25 cellular contexts compared by ENCODE assay signal in the genomic region with DNA sequence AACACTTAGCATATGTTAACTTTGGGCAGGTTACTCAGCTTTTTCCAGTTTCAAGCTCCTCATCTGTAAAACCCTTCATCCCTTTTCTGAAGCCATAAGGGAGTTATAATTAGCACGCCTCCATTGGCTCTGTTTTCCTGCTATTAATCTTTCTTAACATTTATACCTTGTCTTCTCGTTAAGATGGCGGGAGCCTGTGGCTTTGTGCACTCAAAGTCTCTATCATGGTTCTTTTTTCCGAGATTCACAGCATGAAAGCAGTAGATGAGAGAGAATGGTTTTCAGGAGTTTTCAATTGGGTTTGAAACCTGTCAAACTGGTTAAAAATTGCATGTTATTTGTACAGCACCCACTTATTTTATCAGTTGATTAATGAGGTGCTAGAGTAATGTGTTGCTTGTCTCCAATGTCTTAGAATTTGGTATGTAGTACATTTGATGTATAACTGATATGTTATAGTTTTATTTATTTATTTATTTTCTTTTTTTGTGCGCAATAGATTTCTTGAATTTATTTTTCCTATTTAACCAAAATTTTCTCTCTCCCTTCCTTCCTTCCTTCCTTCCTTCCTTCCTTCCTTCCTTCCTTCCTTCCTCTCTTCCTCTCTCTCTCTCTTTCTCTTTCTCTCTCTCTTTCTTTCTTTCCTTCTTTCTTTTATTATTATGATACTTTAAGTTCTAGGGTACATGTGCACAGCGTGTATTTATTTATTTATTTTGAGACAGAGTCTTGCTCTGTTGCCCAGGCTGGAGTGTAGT.
DNase-seq lines count a peak whose midpoint lies in the region; FAIRE-seq and TF ChIP-seq lines count a peak whose summit lies in the region.
"Had no signal": no experiment of that assay in that cellular context is flagged by ENCODE, and none has a peak within 500 bp of the region (broad histone marks: within the 10 kb centered on the region; RNA-seq: fewer than 3 reads in every experiment).

No MANE protein-coding gene starts in this region.

- no peak overlapping the region for H3K27ac Mint-ChIP-seq in T-helper 2 cell treated with Interferon-gamma antibody and Interleukin-4, amounts not matched to agents 5 μg/mL and 100 μg/mL, for 36 hours
- H3K27ac Mint-ChIP-seq: H9 had no signal

- H2AK5ac ChIP-seq in mesendoderm (ENCODE audit: low read length) = no peak overlapping the region

- TF ChIP-seq CTCF in brain microvascular endothelial cell (IDR thresholded peaks at IDR 0.05; ENCODE audit: low read depth, low read length, missing control alignments) (no peak), smooth muscle cell (IDR thresholded peaks at IDR 0.05; ENCODE audit: borderline replicate concordance, insufficient read depth, poor library complexity, severe bottlenecking) (no peak)

- H3K23ac ChIP-seq in mesendoderm (ENCODE audit: low read length) = no peak overlapping the region

- H2BK15ac ChIP-seq in mesendoderm (replicated peaks; ENCODE audit: low read depth) = no peak overlapping the region

- FAIRE-seq in RCC 7860 (lab: Jason Lieb, UNC) = no peak
- FAIRE-seq: G401.6, GM18507, HTR-8/SVneo had no signal

- H2BK120ac ChIP-seq in mesendoderm (ENCODE audit: low read depth, low read length) = no peak overlapping the region

- H3K56ac ChIP-seq in mesendoderm (ENCODE audit: low read length) = no peak overlapping the region

- no peak overlapping the region for H3K4me2 ChIP-seq in mesendoderm (ENCODE audit: low read length)
- H3K4me2 ChIP-seq in smooth muscle cell = peak overlapping the region; percentile 16

- H2AFZ ChIP-seq in smooth muscle cell (ENCODE audit: low read depth) = peak overlapping the region; percentile 50

- H3K9ac ChIP-seq in mesendoderm (ENCODE audit: low read length) = no peak overlapping the region
- peak overlapping the region; percentile 76 for H3K9ac ChIP-seq in smooth muscle cell (ENCODE audit: low read depth)

- H3K27me3 ChIP-seq in brain microvascular endothelial cell (replicated peaks) (no peaks in the 10 kb centered on the region), mesendoderm (ENCODE audit: insufficient read depth, low read length, poor library complexity) (no peaks in the 10 kb centered on the region), smooth muscle cell (ENCODE audit: low read depth) (no peaks in the 10 kb centered on the region)
- H3K27me3 ChIP-seq: cardiac muscle cell, tibial nerve had no signal

- H3K79me2 ChIP-seq in mesendoderm (ENCODE audit: control insufficient read depth, insufficient read depth, low read length) = no peaks in the 10 kb centered on the region
- no peaks in the 10 kb centered on the region for H3K79me2 ChIP-seq in smooth muscle cell (ENCODE audit: low read depth)

- no peaks in the 10 kb centered on the region for H3K79me1 ChIP-seq in mesendoderm (ENCODE audit: low read length)

- no peak overlapping the region for H4K5ac ChIP-seq in mesendoderm (ENCODE audit: low read length)

- H3K27ac ChIP-seq in brain microvascular endothelial cell (peak overlapping the region; percentile 85), mesendoderm (ENCODE audit: low read depth, low read length) (no peak overlapping the region), smooth muscle cell (ENCODE audit: low read depth) (peak overlapping the region; percentile 96)
- H3K27ac ChIP-seq: 22Rv1, cardiac muscle cell had no signal

- H3K4me3 Mint-ChIP-seq in T-helper 2 cell treated with Interferon-gamma antibody and Interleukin-4, amounts not matched to agents 5 μg/mL and 100 μg/mL, for 36 hours = no peak overlapping the region
- H3K4me3 Mint-ChIP-seq: CD8-positive, alpha-beta memory T cell; H9 had no signal

- H3K36me3 ChIP-seq in brain microvascular endothelial cell (replicated peaks) (no peaks in the 10 kb centered on the region), mesendoderm (ENCODE audit: control insufficient read depth, insufficient read depth, low read length) (no peaks in the 10 kb centered on the region), smooth muscle cell (ENCODE audit: low read depth) (no peaks in the 10 kb centered on the region)
- H3K36me3 ChIP-seq: cardiac muscle cell, tibial nerve had no signal

- DNase-seq in NCI-H1417 (lab: John Stamatoyannopoulos, UW) (peak in 2 of 3 experiments; percentile 12 to 68), NCI-H1417 treated with DMSO at 0.1 percent for 48 hours (lab: John Stamatoyannopoulos, UW) (no peak), brain microvascular endothelial cell (no peak), mesendoderm (no peak), smooth muscle cell (lab: John Stamatoyannopoulos, UW; ENCODE audit: unreplicated experiment) (no peak), RCC 7860 (ENCODE audit: low spot score) (no peak), A172 (ENCODE audit: low spot score) (no peak)
- no peak for DNase-seq in T-helper 2 cell treated with Interferon-gamma antibody and Interleukin-4, amounts not matched to agents 5 μg/mL and 100 μg/mL, for 36 hours (ENCODE audit: low spot score)
- DNase-seq: activated naive CD4-positive, alpha-beta T cell treated with Interleukin-2 at 50 U/mL for 16 hours; activated T-cell treated with anti-CD3 and anti-CD28 coated beads, Interleukin-2, amount 50 U/mL, for 1 hour; CD8-positive, alpha-beta memory T cell; H9; Karpas-422; mucosa of descending colon; NCI-H2029; NCI-H510A treated with DMSO at 0.1 percent for 48 hours; stimulated activated CD4-positive, alpha-beta T cell treated with anti-CD3 and anti-CD28 coated beads, Interleukin-4, amount 100 ng/mL, for 24 hours; stimulated activated naive CD4-positive, alpha-beta T cell treated with Interleukin-2 at 50 U/mL for 16 hours; SW 1271 had no signal

- WGBS in mesendoderm (ENCODE audit: extremely low coverage, insufficient coverage, low lambda C conversion rate) = no CpG with 5 or more reads among the region's 6 CpGs
- WGBS in smooth muscle cell (ENCODE audit: low lambda C conversion rate) = 79% methylated on average over 6 of the region's 6 CpGs

- no peaks in the 10 kb centered on the region for H3K36me3 Mint-ChIP-seq in T-helper 2 cell treated with Interferon-gamma antibody and Interleukin-4, amounts not matched to agents 5 μg/mL and 100 μg/mL, for 36 hours (ENCODE audit: low read depth)
- H3K36me3 Mint-ChIP-seq: CD8-positive, alpha-beta memory T cell had no signal

- H2BK5ac ChIP-seq in mesendoderm (ENCODE audit: low read length) = no peak overlapping the region

- no peaks in the 10 kb centered on the region for H3F3A ChIP-seq in smooth muscle cell (ENCODE audit: low read depth)

- H3K4ac ChIP-seq in mesendoderm (ENCODE audit: low read depth, low read length) = no peak overlapping the region

- H3K4me3 ChIP-seq in brain microvascular endothelial cell (ENCODE audit: low read depth, low read length) (no peak overlapping the region), mesendoderm (ENCODE audit: low read length) (no peak overlapping the region), smooth muscle cell (no peak overlapping the region)
- H3K4me3 ChIP-seq: cardiac muscle cell, mucosa of descending colon, tibial nerve had no signal

- H3K4me1 Mint-ChIP-seq in T-helper 2 cell treated with Interferon-gamma antibody and Interleukin-4, amounts not matched to agents 5 μg/mL and 100 μg/mL, for 36 hours (ENCODE audit: low read depth) = peaks cover 12% of the 10 kb centered on the region

- no peaks in the 10 kb centered on the region for H3K27me3 Mint-ChIP-seq in T-helper 2 cell treated with Interferon-gamma antibody and Interleukin-4, amounts not matched to agents 5 μg/mL and 100 μg/mL, for 36 hours (ENCODE audit: low read depth)

- H3K9me3 ChIP-seq in smooth muscle cell (replicated peaks; ENCODE audit: low read depth) = no peaks in the 10 kb centered on the region
- H3K9me3 ChIP-seq: tibial nerve had no signal

- no peaks in the 10 kb centered on the region for H3K4me1 ChIP-seq in mesendoderm (ENCODE audit: control insufficient read depth, low read depth, low read length)
- H3K4me1 ChIP-seq in smooth muscle cell (ENCODE audit: low read depth) = peaks cover 19% of the 10 kb centered on the region

- no peaks in the 10 kb centered on the region for H4K20me1 ChIP-seq in smooth muscle cell (ENCODE audit: low read depth)

- peaks cover 4% of the 10 kb centered on the region for H3K9me3 Mint-ChIP-seq in T-helper 2 cell treated with Interferon-gamma antibody and Interleukin-4, amounts not matched to agents 5 μg/mL and 100 μg/mL, for 36 hours
- H3K9me3 Mint-ChIP-seq: CD8-positive, alpha-beta memory T cell; H9 had no signal

- in situ Hi-C loops in brain microvascular endothelial cell (cut with HindIII; ENCODE audit: low pct_ligation_motif_present, low sequenced_read_pairs) = no loop called here

- H3K18ac ChIP-seq in mesendoderm (ENCODE audit: low read length) = peak overlapping the region; percentile 51

- no peak overlapping the region for H4K8ac ChIP-seq in mesendoderm (ENCODE audit: low read depth, low read length)

Comparison
In these comparisons a context has a peak if more than half of its experiments do, and no peak if none do; other contexts are left out.
1. DNase-seq: peak in NCI-H1417 (2 of 3); none in NCI-H1417 treated with DMSO at 0.1 percent for 48 hours (single experiment), brain microvascular endothelial cell (single experiment), mesendoderm (single experiment), smooth muscle cell (single experiment), RCC 7860 (single experiment), T-helper 2 cell treated with Interferon-gamma antibody and Interleukin-4, amounts not matched to agents 5 μg/mL and 100 μg/mL, for 36 hours (single experiment) and A172 (single experiment).